22 cellular contexts compared by ENCODE assay signal in the genomic region with DNA sequence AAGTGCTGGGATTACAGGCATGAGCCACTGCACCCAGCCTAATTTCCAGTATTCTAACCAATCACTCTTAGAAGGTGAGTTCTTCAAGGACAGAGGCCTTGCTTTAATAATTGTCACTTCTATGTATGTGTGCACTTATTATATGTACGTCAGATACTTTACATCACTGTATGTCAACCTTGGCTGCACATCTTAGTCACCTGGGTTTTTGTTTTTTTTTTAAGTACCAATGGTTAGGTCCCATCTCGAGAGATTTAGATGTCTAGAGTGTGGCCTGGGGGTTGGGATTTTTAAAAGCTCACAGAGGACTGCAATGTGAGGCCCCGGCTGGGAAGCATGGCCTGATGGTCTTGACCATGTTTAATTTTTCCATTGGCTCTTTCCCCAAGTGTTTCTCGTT.
"Had no signal": no experiment of that assay in that cellular context is flagged by ENCODE, and none has a peak within 500 bp of the region (broad histone marks: within the 10 kb centered on the region; RNA-seq: fewer than 3 reads in every experiment).

No MANE protein-coding gene starts in this region.

- H3K36me3 Mint-ChIP-seq: naive B cell, type B pancreatic cell had no signal

- H3K9me3 Mint-ChIP-seq: dendritic cell treated with granulocyte-macrophage colony-stimulating factor and Interleukin-4, amounts not matched to agents 40 ng/mL and 50 ng/mL, for 4 days; naive B cell; type B pancreatic cell had no signal

- FAIRE-seq: keratinocyte had no signal

- H3K27me3 Mint-ChIP-seq: naive B cell, type B pancreatic cell had no signal

- ATAC-seq: esophagus mucosa, gastrocnemius medialis, left ventricle myocardium superior, lower lobe of right lung, mucosa of descending colon, psoas muscle, right cardiac atrium had no signal

- DNase-seq: colonic mucosa; effector CD8-positive, alpha-beta T cell; endodermal cell; foreskin fibroblast; gastrocnemius medialis; head of caudate nucleus; left ventricle myocardium superior; lower lobe of right lung; mucosa of descending colon; naive B cell; nephron progenitor cell; nucleus accumbens; psoas muscle; right cardiac atrium; sigmoid colon; substantia nigra; testis; tibial artery had no signal

- H3K27ac Mint-ChIP-seq: dendritic cell treated with granulocyte-macrophage colony-stimulating factor and Interleukin-4, amounts not matched to agents 40 ng/mL and 50 ng/mL, for 4 days; endodermal cell; nephron progenitor cell; type B pancreatic cell had no signal

- H3K4me3 Mint-ChIP-seq: dendritic cell treated with granulocyte-macrophage colony-stimulating factor and Interleukin-4, amounts not matched to agents 40 ng/mL and 50 ng/mL, for 4 days; endodermal cell; nephron progenitor cell; type B pancreatic cell had no signal
